In the genomic region with DNA sequence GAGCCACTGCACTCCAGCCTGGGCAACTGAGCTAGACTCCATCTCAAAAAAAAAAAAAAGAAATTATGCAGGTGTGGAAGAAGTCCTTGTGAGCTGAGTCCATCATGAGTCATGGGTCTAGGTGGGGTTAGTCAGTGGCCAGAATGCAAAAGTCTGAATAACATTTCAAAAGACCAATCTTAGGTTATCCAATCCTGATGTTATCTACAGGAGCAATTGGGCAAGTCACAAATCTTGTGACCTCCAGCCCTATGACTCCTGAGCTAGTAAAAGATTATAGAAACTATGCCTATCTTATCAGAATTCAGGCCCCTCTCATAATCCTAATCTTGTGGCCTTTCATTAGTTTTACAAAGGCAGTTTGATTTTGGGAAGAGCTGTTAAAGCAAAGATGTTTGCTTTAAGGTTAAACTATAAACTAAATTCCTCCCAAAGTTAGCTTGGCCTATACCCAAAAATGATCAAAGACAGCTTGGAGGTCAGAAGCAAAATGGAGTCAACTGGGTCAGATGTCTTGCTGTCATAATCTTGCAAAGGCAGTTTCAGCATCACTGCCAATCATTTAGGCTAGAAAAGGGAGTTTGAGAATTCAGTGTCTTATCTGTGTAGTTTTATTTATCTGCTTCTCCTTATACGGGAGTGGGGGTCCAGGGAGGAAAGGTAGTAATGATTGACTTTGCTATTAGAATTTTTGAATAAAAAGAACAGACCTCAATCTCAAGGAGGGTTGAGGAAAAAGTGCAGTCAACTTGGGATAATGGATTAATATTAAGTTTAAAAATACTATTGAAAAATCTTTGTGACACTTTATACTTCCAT, we compare ENCODE assay signal across 1 cellular context.
TF ChIP-seq lines count a peak whose summit lies in the region.

No MANE protein-coding gene starts in this region.

TF ChIP-seq in K562, 482 proteins besides CTCF, POLR2A, EP300 and RAD21 (continued from another document):
- no peak for TF ChIP-seq SLC30A9 (CRISPR knock-in tag; IDR thresholded peaks at IDR 0.05)
- TF ChIP-seq KDM1A (IDR thresholded peaks at IDR 0.05) = peak; percentile 39 to 40; a peak in 2 of 4 replicates
- peak; percentile 55 for TF ChIP-seq CBFA2T3 (IDR thresholded peaks at IDR 0.05)
- TF ChIP-seq DPF2 (IDR thresholded peaks at IDR 0.05) = 0 out of 2 replicates have a peak, but pooled peaks have one; percentile 32
- TF ChIP-seq FOSL1 (tag; conservative IDR thresholded peaks at IDR 0.05) = peak; percentile 89
- TF ChIP-seq, protein P1, sequence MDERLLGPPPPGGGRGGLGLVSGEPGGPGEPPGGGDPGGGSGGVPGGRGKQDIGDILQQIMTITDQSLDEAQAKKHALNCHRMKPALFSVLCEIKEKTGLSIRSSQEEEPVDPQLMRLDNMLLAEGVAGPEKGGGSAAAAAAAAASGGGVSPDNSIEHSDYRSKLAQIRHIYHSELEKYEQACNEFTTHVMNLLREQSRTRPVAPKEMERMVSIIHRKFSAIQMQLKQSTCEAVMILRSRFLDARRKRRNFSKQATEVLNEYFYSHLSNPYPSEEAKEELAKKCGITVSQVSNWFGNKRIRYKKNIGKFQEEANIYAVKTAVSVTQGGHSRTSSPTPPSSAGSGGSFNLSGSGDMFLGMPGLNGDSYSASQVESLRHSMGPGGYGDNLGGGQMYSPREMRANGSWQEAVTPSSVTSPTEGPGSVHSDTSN (CRISPR knock-in tag; IDR thresholded peaks at IDR 0.05; ENCODE audit: low read depth) = no peak
- TF ChIP-seq, protein P1 (tag; conservative IDR thresholded peaks at IDR 0.05; ENCODE audit: low read depth) = 0 out of 2 replicates have a peak, but pooled peaks have one; percentile 9
- no peak for TF ChIP-seq RAD51 (IDR thresholded peaks at IDR 0.05; ENCODE audit: borderline replicate concordance, low read depth)
- peak; percentile 44; the same call in 1 of the 2 replicates for TF ChIP-seq JUND (IDR thresholded peaks at IDR 0.05; ENCODE audit: borderline replicate concordance, low read depth, low read length)
- no peak; the same call in 2 of the 3 replicates for TF ChIP-seq JUND (tag; IDR thresholded peaks at IDR 0.05; ENCODE audit: borderline replicate concordance, low read depth, low read length)
- TF ChIP-seq SMARCA4 (IDR thresholded peaks at IDR 0.05) = peak; percentile 42; the same call in 1 of the 2 replicates
- TF ChIP-seq, protein P2, sequence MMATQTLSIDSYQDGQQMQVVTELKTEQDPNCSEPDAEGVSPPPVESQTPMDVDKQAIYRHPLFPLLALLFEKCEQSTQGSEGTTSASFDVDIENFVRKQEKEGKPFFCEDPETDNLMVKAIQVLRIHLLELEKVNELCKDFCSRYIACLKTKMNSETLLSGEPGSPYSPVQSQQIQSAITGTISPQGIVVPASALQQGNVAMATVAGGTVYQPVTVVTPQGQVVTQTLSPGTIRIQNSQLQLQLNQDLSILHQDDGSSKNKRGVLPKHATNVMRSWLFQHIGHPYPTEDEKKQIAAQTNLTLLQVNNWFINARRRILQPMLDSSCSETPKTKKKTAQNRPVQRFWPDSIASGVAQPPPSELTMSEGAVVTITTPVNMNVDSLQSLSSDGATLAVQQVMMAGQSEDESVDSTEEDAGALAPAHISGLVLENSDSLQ (IDR thresholded peaks at IDR 0.05) = peak; percentile 50; the same call in 1 of the 2 replicates
- TF ChIP-seq KLF6 (CRISPR knock-in tag; IDR thresholded peaks at IDR 0.05; ENCODE audit: borderline replicate concordance) = no peak
- TF ChIP-seq CEBPB (tag; IDR thresholded peaks at IDR 0.05) = peak; percentile 64; the same call in 1 of the 2 replicates
- no peak for TF ChIP-seq HDAC2 (IDR thresholded peaks at IDR 0.05)
- TF ChIP-seq ARID1B (IDR thresholded peaks at IDR 0.05) = peak; percentile 30; the same call in 1 of the 2 replicates
